Comparison of ENCODE assay signal across 25 cellular contexts in genomic region chr6:159065091-159065490, GRCh38. TPM values are rescaled to one million over a fixed set of nuclear protein-coding genes. Genes with fewer than 3 reads are reported as not detected.
DNase-seq lines count a peak whose midpoint lies in the region; ATAC-seq, FAIRE-seq and TF ChIP-seq lines count a peak whose summit lies in the region.
"Had no signal": no experiment of that assay in that cellular context is flagged by ENCODE, and none has a peak within 500 bp of the region (broad histone marks: within the 10 kb centered on the region; RNA-seq: fewer than 3 reads in every experiment).

No MANE protein-coding gene starts in this region.

- no TSS peak for BruUV-seq in HepG2 (replicated peaks; lab: Mats Ljungman, UMichigan)

- H3K4me3 Mint-ChIP-seq in CD4-positive, CD25-positive, alpha-beta regulatory T cell = peak overlapping the region in 3 of 4 donors; percentile 52 to 71 (median 67)
- no peak overlapping the region for H3K4me3 Mint-ChIP-seq in activated naive CD8-positive, alpha-beta T cell treated with anti-CD3 and anti-CD28 coated beads, Interleukin-2, amount 10 ng/mL, durations not matched to agents 7 days and 5 days
- H3K4me3 Mint-ChIP-seq in naive thymus-derived CD8-positive, alpha-beta T cell = peak overlapping the region in 8 of 10 donors; percentile 65 to 84 (median 74)
- H3K4me3 Mint-ChIP-seq: neural progenitor cell had no signal

- peak overlapping the region in 7 of 11 experiments; percentile 13 to 88 (median 83); a peak in 10 of 22 replicates for H3K4me2 ChIP-seq in BLaER1 treated with 17β-estradiol and CSF1 and Interleukin-3, amounts not matched to agents 10 nM and 100 nM
- no peak overlapping the region for H3K4me2 ChIP-seq in HepG2 (ENCODE audit: low read depth, low read length)
- H3K4me2 ChIP-seq: KMS-11, neural progenitor cell had no signal

- H3K9me3 ChIP-seq in BLaER1 treated with 17β-estradiol and CSF1 and Interleukin-3, amounts not matched to agents 10 nM and 100 nM (replicated peaks in 1 of 11) = peaks cover 0 to 12% (median 5%) of the 10 kb centered on the region in 11 experiments; a peak in 7 of 22 replicates
- H3K9me3 ChIP-seq in CD4-positive, CD25-positive, alpha-beta regulatory T cell (ENCODE audit: control insufficient read depth in 2 of 2, low read length in 2 of 2) = no peaks in the 10 kb centered on the region
- H3K9me3 ChIP-seq in kidney (ENCODE audit: control insufficient read depth in 1 of 2, low read length in 2 of 2) = no peaks in the 10 kb centered on the region
- H3K9me3 ChIP-seq in HepG2 (ENCODE audit: low read length) = no peaks in the 10 kb centered on the region
- H3K9me3 ChIP-seq: left ventricle myocardium inferior, psoas muscle, thoracic aorta had no signal

- TF ChIP-seq EP300 in HepG2 (IDR thresholded peaks at IDR 0.05; ENCODE audit: low read depth in 2 of 2, low read length in 2 of 2) (no peak), HepG2 (CRISPR knock-in tag; IDR thresholded peaks at IDR 0.05; ENCODE audit: borderline replicate concordance) (no peak)

- peaks cover 0 to 1% (median 0%) of the 10 kb centered on the region in 7 donors for H3K9me3 Mint-ChIP-seq in CD4-positive, CD25-positive, alpha-beta regulatory T cell
- no peaks in the 10 kb centered on the region for H3K9me3 Mint-ChIP-seq in activated naive CD8-positive, alpha-beta T cell treated with anti-CD3 and anti-CD28 coated beads, Interleukin-2, amount 10 ng/mL, durations not matched to agents 7 days and 5 days
- peaks cover 0 to 3% (median 0%) of the 10 kb centered on the region in 9 donors for H3K9me3 Mint-ChIP-seq in naive thymus-derived CD8-positive, alpha-beta T cell
- H3K9me3 Mint-ChIP-seq: neural progenitor cell had no signal

- no peak for TF ChIP-seq CTCF in kidney (IDR thresholded peaks at IDR 0.05; ENCODE audit: borderline replicate concordance, extremely low read depth, insufficient read depth)
- no peak for TF ChIP-seq CTCF in GM20000 (IDR thresholded peaks at IDR 0.05; ENCODE audit: extremely low read depth, missing control alignments)
- no peak for TF ChIP-seq CTCF in HepG2 (CRISPR knock-in tag; IDR thresholded peaks at IDR 0.05)

- in situ Hi-C loops in HepG2 (cut with HindIII; ENCODE audit: extremely low pct_ligation_motif_present, low pct_unique_long_range_greater_than_20kb) = no loop called here

- H3K27me3 Mint-ChIP-seq in CD4-positive, CD25-positive, alpha-beta regulatory T cell = peaks cover 5% of the 10 kb centered on the region
- no peaks in the 10 kb centered on the region for H3K27me3 Mint-ChIP-seq in activated naive CD8-positive, alpha-beta T cell treated with anti-CD3 and anti-CD28 coated beads, Interleukin-2, amount 10 ng/mL, durations not matched to agents 7 days and 5 days
- no peaks in the 10 kb centered on the region for H3K27me3 Mint-ChIP-seq in naive thymus-derived CD8-positive, alpha-beta T cell

- no peaks in the 10 kb centered on the region for H3K36me3 Mint-ChIP-seq in CD4-positive, CD25-positive, alpha-beta regulatory T cell
- peaks cover 11% of the 10 kb centered on the region for H3K36me3 Mint-ChIP-seq in activated naive CD8-positive, alpha-beta T cell treated with anti-CD3 and anti-CD28 coated beads, Interleukin-2, amount 10 ng/mL, durations not matched to agents 7 days and 5 days
- no peaks in the 10 kb centered on the region for H3K36me3 Mint-ChIP-seq in naive thymus-derived CD8-positive, alpha-beta T cell
- H3K36me3 Mint-ChIP-seq: neural progenitor cell had no signal

- TF ChIP-seq RAD21 in HepG2 (CRISPR knock-in tag; IDR thresholded peaks at IDR 0.05) = no peak

- FAIRE-seq in kidney (lab: Jason Lieb, UNC) = no peak
- FAIRE-seq in HepG2 (lab: Jason Lieb, UNC) = no peak
- FAIRE-seq: HTR-8/SVneo had no signal

- 30% methylated on average over 6 of the region's 6 CpGs for WGBS in HepG2 (ENCODE audit: low lambda C conversion rate)

- H3K4me1 ChIP-seq in BLaER1 treated with 17β-estradiol and CSF1 and Interleukin-3, amounts not matched to agents 10 nM and 100 nM = peaks cover 42 to 76% (median 58%) of the 10 kb centered on the region in 10 experiments
- H3K4me1 ChIP-seq in CD4-positive, CD25-positive, alpha-beta regulatory T cell (ENCODE audit: control insufficient read depth, insufficient read depth, low read length, poor library complexity, severe bottlenecking) = peaks cover 44% of the 10 kb centered on the region
- H3K4me1 ChIP-seq in kidney (ENCODE audit: control insufficient read depth in 1 of 2, insufficient read depth in 1 of 2, low read depth in 1 of 2, low read length in 2 of 2) (peaks cover 0 to 3% of the 10 kb centered on the region in 2 donors), HepG2 (ENCODE audit: insufficient read depth, low read length) (no peaks in the 10 kb centered on the region)
- H3K4me1 ChIP-seq: left ventricle myocardium inferior, neural progenitor cell, psoas muscle had no signal

- POLR2A ChIA-PET in activated naive CD8-positive, alpha-beta T cell treated with anti-CD3 and anti-CD28 coated beads, Interleukin-2, amount 10 ng/mL, durations not matched to agents 7 days and 5 days (lab: Charles Lee) = interaction anchor here (1.2 to 16.6 kb wide), 8 partner anchors 12 to 42 kb away, joined by 3 to 312 read pairs (median 30); partner anchors contain the start of gene TAGAP
- POLR2A ChIA-PET in naive thymus-derived CD8-positive, alpha-beta T cell (lab: Charles Lee) = interaction anchor here (1.1 to 10.7 kb wide), 8 partner anchors 12 to 39 kb away, joined by 3 to 135 read pairs (median 17); partner anchors contain the start of gene TAGAP
- POLR2A ChIA-PET in HepG2 (lab: Yijun Ruan, JAX) = no interaction called here

- H3K27me3 ChIP-seq in BLaER1 treated with 17β-estradiol and CSF1 and Interleukin-3, amounts not matched to agents 10 nM and 100 nM = no peaks in the 10 kb centered on the region
- no peaks in the 10 kb centered on the region for H3K27me3 ChIP-seq in CD4-positive, CD25-positive, alpha-beta regulatory T cell (ENCODE audit: control insufficient read depth, insufficient read depth, low read length)
- H3K27me3 ChIP-seq in HepG2 (ENCODE audit: control insufficient read depth in 1 of 2, insufficient read depth in 2 of 2, low read length in 2 of 2) = peaks cover 7 to 81% of the 10 kb centered on the region in 2 experiments; a peak in 4 of 5 replicates

- no peaks in the 10 kb centered on the region for H3K79me2 ChIP-seq in HepG2 (ENCODE audit: insufficient read depth, low read length)

- H3K9ac ChIP-seq in BLaER1 treated with 17β-estradiol and CSF1 and Interleukin-3, amounts not matched to agents 10 nM and 100 nM = no peak overlapping the region
- H3K9ac ChIP-seq in kidney (ENCODE audit: low read length in 2 of 2) (no peak overlapping the region), HepG2 (ENCODE audit: insufficient read depth, low read depth, low read length) (no peak overlapping the region)
- H3K9ac ChIP-seq: GM23248, KMS-11, neural progenitor cell had no signal

- CTCF ChIA-PET in HepG2 (lab: Yijun Ruan, JAX; ENCODE audit: low intra/inter-chr PET ratio, low total read pairs) = no interaction called here

- peaks cover 27 to 78% (median 46%) of the 10 kb centered on the region in 4 donors for H3K4me1 Mint-ChIP-seq in CD4-positive, CD25-positive, alpha-beta regulatory T cell
- H3K4me1 Mint-ChIP-seq in activated naive CD8-positive, alpha-beta T cell treated with anti-CD3 and anti-CD28 coated beads, Interleukin-2, amount 10 ng/mL, durations not matched to agents 7 days and 5 days = peaks cover 57% of the 10 kb centered on the region
- H3K4me1 Mint-ChIP-seq in naive thymus-derived CD8-positive, alpha-beta T cell = peaks cover 46 to 87% (median 72%) of the 10 kb centered on the region in 4 donors

- peak overlapping the region in 6 of 11 experiments; percentile 8 to 90 (median 35); a peak in 3 of 22 replicates for H3K27ac ChIP-seq in BLaER1 treated with 17β-estradiol and CSF1 and Interleukin-3, amounts not matched to agents 10 nM and 100 nM
- no peak overlapping the region for H3K27ac ChIP-seq in CD4-positive, CD25-positive, alpha-beta regulatory T cell (ENCODE audit: insufficient read depth, low read length, poor library complexity, severe bottlenecking)
- H3K27ac ChIP-seq in kidney (ENCODE audit: low read depth in 2 of 2, low read length in 2 of 2) (no peak overlapping the region), HepG2 (ENCODE audit: extremely low read length, insufficient read depth, low read length) (no peak overlapping the region)
- H3K27ac ChIP-seq: GM23248, KMS-11, left ventricle myocardium inferior, neural progenitor cell, psoas muscle, thoracic aorta had no signal

- peak overlapping the region; percentile 93 to 99 (median 99) for H3K27ac Mint-ChIP-seq in CD4-positive, CD25-positive, alpha-beta regulatory T cell
- H3K27ac Mint-ChIP-seq in activated naive CD8-positive, alpha-beta T cell treated with anti-CD3 and anti-CD28 coated beads, Interleukin-2, amount 10 ng/mL, durations not matched to agents 7 days and 5 days = peak overlapping the region; percentile 96
- H3K27ac Mint-ChIP-seq in naive thymus-derived CD8-positive, alpha-beta T cell = peak overlapping the region; percentile 96 to 99 (median 97)
- H3K27ac Mint-ChIP-seq: neural progenitor cell had no signal

- no peak overlapping the region for H3K4me3 ChIP-seq in BLaER1 treated with 17β-estradiol and CSF1 and Interleukin-3, amounts not matched to agents 10 nM and 100 nM
- H3K4me3 ChIP-seq in CD4-positive, CD25-positive, alpha-beta regulatory T cell (ENCODE audit: low read depth, low read length) = no peak overlapping the region
- H3K4me3 ChIP-seq in kidney (ENCODE audit: low read length in 2 of 2) (no peak overlapping the region), HepG2 (replicated peaks in 1 of 3; ENCODE audit: insufficient read depth in 1 of 3, low read depth in 2 of 3, low read length in 3 of 3) (no peak overlapping the region)
- H3K4me3 ChIP-seq: GM23248, heart right ventricle, left ventricle myocardium inferior, neural progenitor cell, psoas muscle, thoracic aorta had no signal

- H2AFZ ChIP-seq in HepG2 (ENCODE audit: low read length) = no peak overlapping the region
- H2AFZ ChIP-seq: GM23248, neural progenitor cell had no signal

- no peaks in the 10 kb centered on the region for H3K36me3 ChIP-seq in BLaER1 treated with 17β-estradiol and CSF1 and Interleukin-3, amounts not matched to agents 10 nM and 100 nM
- H3K36me3 ChIP-seq in CD4-positive, CD25-positive, alpha-beta regulatory T cell (ENCODE audit: control insufficient read depth, insufficient read depth, low read length) = no peaks in the 10 kb centered on the region
- H3K36me3 ChIP-seq in kidney (ENCODE audit: control insufficient read depth in 1 of 2, insufficient read depth in 2 of 2, low read length in 2 of 2) (no peaks in the 10 kb centered on the region), HepG2 (replicated peaks in 1 of 2; ENCODE audit: control insufficient read depth in 1 of 2, insufficient read depth in 2 of 2, low read length in 2 of 2) (no peaks in the 10 kb centered on the region)
- H3K36me3 ChIP-seq: heart right ventricle, left ventricle myocardium inferior, neural progenitor cell, thoracic aorta had no signal

- ATAC-seq in CD4-positive, CD25-positive, alpha-beta regulatory T cell (ENCODE audit: low read depth in 2 of 2) = no peak
- ATAC-seq in activated naive CD8-positive, alpha-beta T cell treated with anti-CD3 and anti-CD28 coated beads, Interleukin-2, amount 10 ng/mL, durations not matched to agents 7 days and 5 days (ENCODE audit: low read depth) = no peak
- no peak for ATAC-seq in naive thymus-derived CD8-positive, alpha-beta T cell
- ATAC-seq in HepG2 = no peak
- ATAC-seq: heart right ventricle, psoas muscle had no signal

- no peak for DNase-seq in CD4-positive, CD25-positive, alpha-beta regulatory T cell
- DNase-seq in activated naive CD8-positive, alpha-beta T cell treated with anti-CD3 and anti-CD28 coated beads, Interleukin-2, amount 10 ng/mL, durations not matched to agents 7 days and 5 days = no peak
- no peak for DNase-seq in naive thymus-derived CD8-positive, alpha-beta T cell
- DNase-seq in kidney (no peak), GM20000 (ENCODE audit: low spot score) (no peak), HepG2 (ENCODE audit: low spot score) (no peak)
- DNase-seq: activated effector memory CD4-positive, alpha-beta T cell treated with Interleukin-2 at 50 U/mL for 16 hours; anterior cingulate cortex; Calu3; EL; GM23248; heart right ventricle; left ventricle myocardium inferior; midbrain; NCI-H146; NCI-H2171; NCI-H524 treated with DMSO at 0.1 percent for 48 hours; psoas muscle; T-helper 9 cell had no signal

- no peaks in the 10 kb centered on the region for H4K20me1 ChIP-seq in BLaER1 treated with 17β-estradiol and CSF1 and Interleukin-3, amounts not matched to agents 10 nM and 100 nM
- H4K20me1 ChIP-seq in HepG2 (ENCODE audit: insufficient read depth, low read length) = no peaks in the 10 kb centered on the region

- TF ChIP-seq POLR2A in HepG2 (IDR thresholded peaks at IDR 0.05; ENCODE audit: insufficient read depth in 1 of 2, low read depth in 2 of 2, low read length in 2 of 2) = no peak

- intact Hi-C loops in kidney (cut with DNase I) (no loop called here), HepG2 (cut with micrococcal nuclease; ENCODE audit: unreplicated experiment) (no loop called here)

RNA-seq across cellular contexts. Expression of gene TAGAP, which starts 20.3 kb away (rescaled TPM):
- 330 TPM for total RNA-seq in CD4-positive, CD25-positive, alpha-beta regulatory T cell
- 100 to 1,000 TPM; 105 to 191 (median 161) TPM for polyA plus RNA-seq in CD4-positive, CD25-positive, alpha-beta regulatory T cell
- total RNA-seq in activated naive CD8-positive, alpha-beta T cell treated with anti-CD3 and anti-CD28 coated beads, Interleukin-2, amount 10 ng/mL, durations not matched to agents 7 days and 5 days = 100 to 1,000 TPM; 106 to 112 TPM
- 10 to 100 TPM; 54.5 to 56.9 TPM for total RNA-seq in naive thymus-derived CD8-positive, alpha-beta T cell
- polyA plus RNA-seq in naive thymus-derived CD8-positive, alpha-beta T cell = 100 to 1,000 TPM in 1 of 3 donors, 10 to 100 TPM in 2; 97.4 to 111 (median 98.2) TPM
- total RNA-seq in kidney (8.8 TPM), HepG2 (2016; rRNA removed; fragmentation: Illumina TruSeq; extraction: Trizol) (not detected in 2 replicates)
- polyA plus RNA-seq in kidney (ENCODE audit: insufficient read depth, low read depth, low replicate concordance) (0.45 TPM), HepG2 (2011; rRNA removed) (not detected in 2 replicates)
- total RNA-seq in HepG2 (2016; cell fraction: cytosol; rRNA removed; fragmentation: Illumina TruSeq; extraction: Trizol; ENCODE audit: low read depth) = not detected in 2 replicates
- total RNA-seq in HepG2 (2016; cell fraction: insoluble cytoplasmic fraction; rRNA removed; fragmentation: Illumina TruSeq; extraction: Trizol) = not detected in 2 replicates
- not detected in 2 replicates for total RNA-seq in HepG2 (2016; cell fraction: membrane; rRNA removed; fragmentation: Illumina TruSeq; extraction: Trizol)
- total RNA-seq in HepG2 (2016; cell fraction: nucleus; rRNA removed; fragmentation: Illumina TruSeq; extraction: Trizol) = not detected in 2 replicates
- not detected in 2 replicates for polyA plus RNA-seq in HepG2 (2011; cell fraction: cytosol; rRNA removed)
- polyA plus RNA-seq in HepG2 (2011; cell fraction: nucleus; rRNA removed) = not detected in 2 replicates
- not detected in 2 replicates for polyA plus RNA-seq in HepG2 (2012)
- not detected in 2 replicates for polyA plus RNA-seq in HepG2 (2016; cell fraction: cytosol; fragmentation: Illumina TruSeq; extraction: Trizol; ENCODE audit: low read depth)
- not detected in 2 replicates for polyA plus RNA-seq in HepG2 (2016; cell fraction: insoluble cytoplasmic fraction; fragmentation: Illumina TruSeq; extraction: Trizol; ENCODE audit: low read depth)
- polyA plus RNA-seq in HepG2 (2016; cell fraction: membrane; fragmentation: Illumina TruSeq; extraction: Trizol; ENCODE audit: low read depth) = not detected in 2 replicates
- polyA plus RNA-seq in HepG2 (2016; cell fraction: nucleus; fragmentation: Illumina TruSeq; extraction: Trizol; ENCODE audit: insufficient read depth, low read depth) = not detected in 2 replicates
- polyA minus RNA-seq in HepG2 (2011; rRNA and poly(A)+ RNA removed; ENCODE audit: low replicate concordance) = not detected in 2 replicates
- not detected in 2 replicates for polyA minus RNA-seq in HepG2 (2011; cell fraction: cytosol; rRNA and poly(A)+ RNA removed)
- not detected in 2 replicates for polyA minus RNA-seq in HepG2 (2011; cell fraction: nucleus; rRNA and poly(A)+ RNA removed)
- total RNA-seq: GM23248, RPMI7951 had no signal
- polyA plus RNA-seq: GM23248 had no signal

Comparison
In these comparisons a context has a peak if more than half of its experiments do, and no peak if none do; other contexts are left out.
1. H3K27ac ChIP-seq: peak in BLaER1 treated with 17β-estradiol and CSF1 and Interleukin-3, amounts not matched to agents 10 nM and 100 nM (6 of 11); none in CD4-positive, CD25-positive, alpha-beta regulatory T cell (single experiment), kidney (0 of 2) and HepG2 (single experiment).
2. Peak in every context shown above with its lines, with median percentiles within 50 percentile points of each other: H3K27ac Mint-ChIP-seq.